In genomic region chr7:17429579-17429978, GRCh38 we compare ENCODE assay signal across 24 cellular contexts.
DNase-seq lines count a peak whose midpoint lies in the region; ATAC-seq, FAIRE-seq and TF ChIP-seq lines count a peak whose summit lies in the region.
"Had no signal": no experiment of that assay in that cellular context is flagged by ENCODE, and none has a peak within 500 bp of the region (broad histone marks: within the 10 kb centered on the region; RNA-seq: fewer than 3 reads in every experiment).

No MANE protein-coding gene starts in this region.

- no peak for TF ChIP-seq EP300 in HepG2 (IDR thresholded peaks at IDR 0.05; ENCODE audit: low read depth in 2 of 2, low read length in 2 of 2)
- TF ChIP-seq EP300 in HepG2 (CRISPR knock-in tag; IDR thresholded peaks at IDR 0.05; ENCODE audit: borderline replicate concordance) = no peak

- no peaks in the 10 kb centered on the region for H3K79me2 ChIP-seq in HepG2 (ENCODE audit: insufficient read depth, low read length)

- peaks cover 0 to 4% (median 0%) of the 10 kb centered on the region in 4 donors for H3K4me1 ChIP-seq in liver (ENCODE audit: control insufficient read depth in 4 of 4, insufficient read depth in 4 of 4, low read length in 3 of 4)
- H3K4me1 ChIP-seq in HepG2 (ENCODE audit: insufficient read depth, low read length) = 0 out of 2 replicates have a peak, but pooled peaks cover 7% of the 10 kb centered on the region
- no peaks in the 10 kb centered on the region for H3K4me1 ChIP-seq in right lobe of liver

- H3K9me3 ChIP-seq in liver (ENCODE audit: control insufficient read depth in 4 of 4, low read length in 3 of 4) = peaks cover 0 to 7% (median 2%) of the 10 kb centered on the region in 4 donors
- H3K9me3 ChIP-seq in HepG2 (ENCODE audit: low read length) = peaks cover 10% of the 10 kb centered on the region
- H3K9me3 ChIP-seq in right lobe of liver = no peaks in the 10 kb centered on the region

- H3K4me2 ChIP-seq in HepG2 (ENCODE audit: low read depth, low read length) = no peak overlapping the region
- H3K4me2 ChIP-seq: A549 had no signal

- 37% methylated on average over 4 of the region's 4 CpGs for WGBS in liver
- 35% methylated on average over 4 of the region's 4 CpGs for WGBS in HepG2 (ENCODE audit: low lambda C conversion rate)
- WGBS in right lobe of liver (ENCODE audit: insufficient coverage, low coverage, low lambda C conversion rate, missing lambda C conversion rate) = 31% methylated on average over 4 of the region's 4 CpGs

- in situ Hi-C loops in HepG2 (cut with HindIII; ENCODE audit: extremely low pct_ligation_motif_present, low pct_unique_long_range_greater_than_20kb) = no loop called here

- H3K27me3 ChIP-seq in liver (ENCODE audit: control insufficient read depth in 4 of 4, insufficient read depth in 4 of 4, low read length in 3 of 4) (no peaks in the 10 kb centered on the region), HepG2 (ENCODE audit: control insufficient read depth in 1 of 2, insufficient read depth in 2 of 2, low read length in 2 of 2) (no peaks in the 10 kb centered on the region), bronchial epithelial cell (ENCODE audit: control insufficient read depth, insufficient read depth, low read length) (no peaks in the 10 kb centered on the region), right lobe of liver (no peaks in the 10 kb centered on the region)

- ATAC-seq in HepG2 = no peak
- ATAC-seq in right lobe of liver = peak; percentile 64 to 81 (median 69)
- no peak for ATAC-seq in stimulated activated memory B cell treated with anti-CD40 and anti-IgM and Interleukin-4, amounts not matched to agents 10 μg/mL and 1 μg/mL and 100 μg/mL, for 72 hours
- ATAC-seq: A549; CD8-positive, alpha-beta T cell; GM12878 had no signal

- no peaks in the 10 kb centered on the region for H4K20me1 ChIP-seq in HepG2 (ENCODE audit: insufficient read depth, low read length)

- no peak overlapping the region for H3K27ac ChIP-seq in liver (ENCODE audit: low read depth in 1 of 2, low read length in 2 of 2)
- H3K27ac ChIP-seq in HepG2 (ENCODE audit: extremely low read length, insufficient read depth, low read length) = no peak overlapping the region
- peak overlapping the region in 1 of 3 donors; percentile 26 for H3K27ac ChIP-seq in right lobe of liver
- H3K27ac ChIP-seq: 22Rv1, A549 had no signal

- DNase-seq in HepG2 (ENCODE audit: low spot score) (no peak), bronchial epithelial cell (ENCODE audit: low read depth) (no peak), right lobe of liver (no peak), DMS 273 treated with DMSO at 0.1 percent for 48 hours (lab: John Stamatoyannopoulos, UW) (no peak)
- DNase-seq: AML-193; C1 segment of cervical spinal cord; Caco-2; Calu3; CD4-positive, alpha-beta T cell; CD8-positive, alpha-beta T cell; DMS153; DMS53; DMS79; EL; GDM1 had no signal

- H3K4me3 Mint-ChIP-seq in stimulated activated memory B cell treated with anti-CD40 and anti-IgM and Interleukin-4, amounts not matched to agents 10 μg/mL and 1 μg/mL and 100 μg/mL, for 72 hours = no peak overlapping the region
- H3K4me3 Mint-ChIP-seq: B cell; CD4-positive, alpha-beta T cell; CD8-positive, alpha-beta T cell had no signal

- H3K9ac ChIP-seq in liver (ENCODE audit: low read depth in 1 of 2, low read length in 2 of 2) (peak overlapping the region in 1 of 2 donors; percentile 30), HepG2 (ENCODE audit: insufficient read depth, low read depth, low read length) (no peak overlapping the region)

- POLR2A ChIA-PET in HepG2 (lab: Yijun Ruan, JAX) = no interaction called here

- H2AFZ ChIP-seq in HepG2 (ENCODE audit: low read length) = no peak overlapping the region

- no TSS peak for BruUV-seq in HepG2 (replicated peaks; lab: Mats Ljungman, UMichigan)

- H3K27ac Mint-ChIP-seq in stimulated activated memory B cell treated with anti-CD40 and anti-IgM and Interleukin-4, amounts not matched to agents 10 μg/mL and 1 μg/mL and 100 μg/mL, for 72 hours = no peak overlapping the region
- H3K27ac Mint-ChIP-seq: B cell; CD4-positive, alpha-beta T cell; CD8-positive, alpha-beta T cell had no signal

- H3K4me3 ChIP-seq in liver (ENCODE audit: low read depth in 1 of 3, low read length in 3 of 3) = no peak overlapping the region
- no peak overlapping the region for H3K4me3 ChIP-seq in HepG2 (replicated peaks in 1 of 3; ENCODE audit: insufficient read depth in 1 of 3, low read depth in 2 of 3, low read length in 3 of 3)
- no peak overlapping the region for H3K4me3 ChIP-seq in bronchial epithelial cell (ENCODE audit: low read depth, low read length)
- no peak overlapping the region for H3K4me3 ChIP-seq in right lobe of liver
- H3K4me3 ChIP-seq: A549, GM12878 had no signal

- intact Hi-C loops in HepG2 (cut with micrococcal nuclease; ENCODE audit: unreplicated experiment) = no loop called here
- intact Hi-C loops in right lobe of liver (cut with DNase I) = no loop called here

- no peak for TF ChIP-seq CTCF in liver (IDR thresholded peaks at IDR 0.05; ENCODE audit: low read depth, low read length, missing input control)
- no peak for TF ChIP-seq CTCF in HepG2 (CRISPR knock-in tag; IDR thresholded peaks at IDR 0.05)
- no peak for TF ChIP-seq CTCF in bronchial epithelial cell (IDR thresholded peaks at IDR 0.05; ENCODE audit: insufficient read depth, low read length, severe bottlenecking)
- no peak for TF ChIP-seq CTCF in right lobe of liver (IDR thresholded peaks at IDR 0.05)

- CTCF ChIA-PET in HepG2 (lab: Yijun Ruan, JAX; ENCODE audit: low intra/inter-chr PET ratio, low total read pairs) = no interaction called here

- H3K36me3 ChIP-seq in liver (ENCODE audit: control insufficient read depth in 4 of 4, insufficient read depth in 3 of 4, low read depth in 1 of 4, low read length in 3 of 4) (no peaks in the 10 kb centered on the region), HepG2 (replicated peaks in 1 of 2; ENCODE audit: control insufficient read depth in 1 of 2, insufficient read depth in 2 of 2, low read length in 2 of 2) (no peaks in the 10 kb centered on the region), bronchial epithelial cell (ENCODE audit: control insufficient read depth, insufficient read depth, low read length) (no peaks in the 10 kb centered on the region), right lobe of liver (no peaks in the 10 kb centered on the region)

- H3K9me3 Mint-ChIP-seq in stimulated activated memory B cell treated with anti-CD40 and anti-IgM and Interleukin-4, amounts not matched to agents 10 μg/mL and 1 μg/mL and 100 μg/mL, for 72 hours = peaks cover 6% of the 10 kb centered on the region

- H3K4me1 Mint-ChIP-seq in stimulated activated memory B cell treated with anti-CD40 and anti-IgM and Interleukin-4, amounts not matched to agents 10 μg/mL and 1 μg/mL and 100 μg/mL, for 72 hours = no peaks in the 10 kb centered on the region
- H3K4me1 Mint-ChIP-seq: B cell had no signal

- no peaks in the 10 kb centered on the region for H3K36me3 Mint-ChIP-seq in stimulated activated memory B cell treated with anti-CD40 and anti-IgM and Interleukin-4, amounts not matched to agents 10 μg/mL and 1 μg/mL and 100 μg/mL, for 72 hours
- H3K36me3 Mint-ChIP-seq: CD8-positive, alpha-beta T cell had no signal

- H3K27me3 Mint-ChIP-seq in stimulated activated memory B cell treated with anti-CD40 and anti-IgM and Interleukin-4, amounts not matched to agents 10 μg/mL and 1 μg/mL and 100 μg/mL, for 72 hours = no peaks in the 10 kb centered on the region
- H3K27me3 Mint-ChIP-seq: B cell had no signal

- TF ChIP-seq POLR2A in HepG2 (IDR thresholded peaks at IDR 0.05; ENCODE audit: insufficient read depth in 1 of 2, low read depth in 2 of 2, low read length in 2 of 2) (no peak), right lobe of liver (IDR thresholded peaks at IDR 0.05) (no peak)

- no peak for TF ChIP-seq RAD21 in liver (IDR thresholded peaks at IDR 0.05)
- TF ChIP-seq RAD21 in HepG2 (CRISPR knock-in tag; IDR thresholded peaks at IDR 0.05) = no peak

- FAIRE-seq in HepG2 (lab: Jason Lieb, UNC) (no peak), bronchial epithelial cell (lab: Jason Lieb, UNC) (peak; percentile 77)
- FAIRE-seq: D721Med, GM12878, GM12892, GM18507 had no signal

TF ChIP-seq in liver, 16 proteins besides CTCF, POLR2A, EP300 and RAD21 (continues in another document):
- TF ChIP-seq NR2F2 (IDR thresholded peaks at IDR 0.05) = no peak
- TF ChIP-seq, protein P1, sequence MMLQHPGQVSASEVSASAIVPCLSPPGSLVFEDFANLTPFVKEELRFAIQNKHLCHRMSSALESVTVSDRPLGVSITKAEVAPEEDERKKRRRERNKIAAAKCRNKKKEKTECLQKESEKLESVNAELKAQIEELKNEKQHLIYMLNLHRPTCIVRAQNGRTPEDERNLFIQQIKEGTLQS (IDR thresholded peaks at IDR 0.05) = no peak
- TF ChIP-seq, protein P2, sequence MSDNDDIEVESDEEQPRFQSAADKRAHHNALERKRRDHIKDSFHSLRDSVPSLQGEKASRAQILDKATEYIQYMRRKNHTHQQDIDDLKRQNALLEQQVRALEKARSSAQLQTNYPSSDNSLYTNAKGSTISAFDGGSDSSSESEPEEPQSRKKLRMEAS (IDR thresholded peaks at IDR 0.05) = no peak
- TF ChIP-seq GABPA (IDR thresholded peaks at IDR 0.05 in 1 of 2, conservative IDR thresholded peaks at IDR 0.05 in 1 of 2) = no peak
- TF ChIP-seq HNF4A (conservative IDR thresholded peaks at IDR 0.05) = peak; percentile 26 to 51

TF ChIP-seq in HepG2, 621 proteins besides CTCF, POLR2A, EP300 and RAD21:
- no peak for TF ChIP-seq HDAC6 (IDR thresholded peaks at IDR 0.05; ENCODE audit: low read depth, low read length)

Comparison
In these comparisons a context has a peak if more than half of its experiments do, and no peak if none do; other contexts are left out.
1. ATAC-seq: peak in right lobe of liver (4 of 4); none in HepG2 (single experiment) and stimulated activated memory B cell treated with anti-CD40 and anti-IgM and Interleukin-4, amounts not matched to agents 10 μg/mL and 1 μg/mL and 100 μg/mL, for 72 hours (single experiment).